ENCODE assay signal across 28 cellular contexts in genomic region chr13:83753912-83754624, GRCh38.
A peak's percentile ranks its signal among the peaks of the same experiment; 100 is the strongest.
DNase-seq lines count a peak whose midpoint lies in the region; ATAC-seq, FAIRE-seq and TF ChIP-seq lines count a peak whose summit lies in the region.
"Had no signal": no experiment of that assay in that cellular context is flagged by ENCODE, and none has a peak within 500 bp of the region (broad histone marks: within the 10 kb centered on the region; RNA-seq: fewer than 3 reads in every experiment).

No MANE protein-coding gene starts in this region.

- H2AFZ ChIP-seq in astrocyte (ENCODE audit: low read depth, low read length) = no peak overlapping the region
- H2AFZ ChIP-seq: GM23338 had no signal

- H3K4me3 ChIP-seq in BLaER1 (peak overlapping the region; percentile 40; the same call in 1 of the 2 replicates), astrocyte (ENCODE audit: insufficient read depth, low read depth, low read length) (no peak overlapping the region), spleen (no peak overlapping the region), heart left ventricle (no peak overlapping the region)
- H3K4me3 ChIP-seq: A549, ascending aorta, GM23338, skin epidermis, tibial artery had no signal

- no peak overlapping the region for H3K4me3 Mint-ChIP-seq in astrocyte (ENCODE audit: unreplicated experiment)
- no peak overlapping the region for H3K4me3 Mint-ChIP-seq in activated naive CD8-positive, alpha-beta T cell treated with anti-CD3 and anti-CD28 coated beads for 36 hours
- H3K4me3 Mint-ChIP-seq: activated naive CD8-positive, alpha-beta T cell; B cell; central memory CD8-positive, alpha-beta T cell; GM23338; natural killer cell; stimulated activated naive CD8-positive, alpha-beta T cell treated with anti-CD3 and anti-CD28 coated beads, Interleukin-15, amount 100 ng/mL, for 72 hours had no signal

- no peaks in the 10 kb centered on the region for H3K79me2 ChIP-seq in astrocyte (ENCODE audit: insufficient read depth, low read length)

- peaks cover 16% of the 10 kb centered on the region for H3K4me1 Mint-ChIP-seq in astrocyte (ENCODE audit: low read depth, unreplicated experiment)
- H3K4me1 Mint-ChIP-seq in activated naive CD8-positive, alpha-beta T cell treated with anti-CD3 and anti-CD28 coated beads for 36 hours = no peaks in the 10 kb centered on the region
- H3K4me1 Mint-ChIP-seq: B cell; central memory CD8-positive, alpha-beta T cell; GM23338; natural killer cell; stimulated activated naive CD8-positive, alpha-beta T cell treated with anti-CD3 and anti-CD28 coated beads, Interleukin-15, amount 100 ng/mL, for 72 hours had no signal

- peaks cover 22% of the 10 kb centered on the region for H4K20me1 ChIP-seq in BLaER1
- no peaks in the 10 kb centered on the region for H4K20me1 ChIP-seq in astrocyte (ENCODE audit: insufficient read depth, low read length)

- no peak overlapping the region for H3K27ac Mint-ChIP-seq in astrocyte (ENCODE audit: unreplicated experiment)
- no peak overlapping the region for H3K27ac Mint-ChIP-seq in activated naive CD8-positive, alpha-beta T cell treated with anti-CD3 and anti-CD28 coated beads for 36 hours
- H3K27ac Mint-ChIP-seq: activated naive CD8-positive, alpha-beta T cell; B cell; GM23338; natural killer cell; stimulated activated naive CD8-positive, alpha-beta T cell treated with anti-CD3 and anti-CD28 coated beads, Interleukin-15, amount 100 ng/mL, for 72 hours had no signal

- H3K9me3 ChIP-seq in BLaER1 = peaks cover 24% of the 10 kb centered on the region
- no peaks in the 10 kb centered on the region for H3K9me3 ChIP-seq in astrocyte (ENCODE audit: insufficient read depth, low read depth, low read length)
- peaks cover 0 to 52% (median 21%) of the 10 kb centered on the region in 8 donors for H3K9me3 ChIP-seq in spleen
- H3K9me3 ChIP-seq in heart left ventricle = peaks cover 0 to 28% (median 6%) of the 10 kb centered on the region in 12 donors
- H3K9me3 ChIP-seq: A549 had no signal

- no peaks in the 10 kb centered on the region for H3K36me3 ChIP-seq in BLaER1
- no peaks in the 10 kb centered on the region for H3K36me3 ChIP-seq in astrocyte (ENCODE audit: insufficient read depth, low read length)
- H3K36me3 ChIP-seq in spleen = no peaks in the 10 kb centered on the region
- H3K36me3 ChIP-seq in heart left ventricle = no peaks in the 10 kb centered on the region
- H3K36me3 ChIP-seq: ascending aorta, tibial artery had no signal

- WGBS in spleen, 5 donors = 77 to 84% (median 79%) methylated on average over 9 to 11 of the region's 11 CpGs
- WGBS in heart left ventricle, 4 donors = 66 to 83% (median 78%) methylated on average over 7 to 11 of the region's 11 CpGs

- intact Hi-C loops in spleen (cut with DNase I; ENCODE audit: low total_unique reads) (no loop called here), heart left ventricle (cut with DNase I) (no loop called here)

- peaks cover 4% of the 10 kb centered on the region for H3K36me3 Mint-ChIP-seq in astrocyte (ENCODE audit: low read depth, unreplicated experiment)
- no peaks in the 10 kb centered on the region for H3K36me3 Mint-ChIP-seq in activated naive CD8-positive, alpha-beta T cell treated with anti-CD3 and anti-CD28 coated beads for 36 hours
- H3K36me3 Mint-ChIP-seq: activated naive CD8-positive, alpha-beta T cell had no signal

- FAIRE-seq in astrocyte (lab: Jason Lieb, UNC) = no peak
- FAIRE-seq: A549 had no signal

- no peak for TF ChIP-seq CTCF in astrocyte (IDR thresholded peaks at IDR 0.05; ENCODE audit: insufficient read depth, low read depth, low read length)
- no peak for TF ChIP-seq CTCF in spleen (IDR thresholded peaks at IDR 0.05 in 8 of 11, conservative IDR thresholded peaks at IDR 0.05 in 3 of 11)
- no peak for TF ChIP-seq CTCF in heart left ventricle (IDR thresholded peaks at IDR 0.05)

- H3K27ac ChIP-seq in BLaER1 = no peak overlapping the region
- no peak overlapping the region for H3K27ac ChIP-seq in astrocyte (ENCODE audit: low read depth, low read length)
- H3K27ac ChIP-seq in spleen = no peak overlapping the region
- no peak overlapping the region for H3K27ac ChIP-seq in heart left ventricle
- H3K27ac ChIP-seq: A549, ascending aorta, skin epidermis, tibial artery, VCaP had no signal

- no peak for ATAC-seq in HG02981 (IDR thresholded peaks at IDR 0.05; ENCODE audit: unreplicated experiment)
- ATAC-seq in heart left ventricle = no peak
- ATAC-seq: A549; GM23338; natural killer cell; stimulated activated naive CD8-positive, alpha-beta T cell treated with anti-CD3 and anti-CD28 coated beads, Interleukin-15, amount 100 ng/mL, for 72 hours had no signal

- H3K27me3 ChIP-seq in BLaER1 (peaks cover 5% of the 10 kb centered on the region; the same call in 1 of the 2 replicates), astrocyte (ENCODE audit: insufficient read depth, low read length) (no peaks in the 10 kb centered on the region), spleen (replicated peaks in 1 of 7) (no peaks in the 10 kb centered on the region), heart left ventricle (no peaks in the 10 kb centered on the region)
- H3K27me3 ChIP-seq: ascending aorta, tibial artery had no signal

- H3K9ac ChIP-seq in BLaER1 = no peak overlapping the region
- no peak overlapping the region for H3K9ac ChIP-seq in astrocyte (ENCODE audit: low read length)

- no peak for TF ChIP-seq POLR2A in spleen (IDR thresholded peaks at IDR 0.05)
- TF ChIP-seq POLR2A in heart left ventricle (IDR thresholded peaks at IDR 0.05) = no peak

- H3K4me1 ChIP-seq in BLaER1 (peaks cover 19% of the 10 kb centered on the region), astrocyte (ENCODE audit: insufficient read depth, low read length) (peaks cover 6% of the 10 kb centered on the region), spleen (no peaks in the 10 kb centered on the region), heart left ventricle (peaks cover 0 to 3% (median 0%) of the 10 kb centered on the region in 12 donors)
- H3K4me1 ChIP-seq: ascending aorta, tibial artery had no signal

- H3K9me3 Mint-ChIP-seq in astrocyte (ENCODE audit: unreplicated experiment) = peaks cover 6% of the 10 kb centered on the region
- H3K9me3 Mint-ChIP-seq in activated naive CD8-positive, alpha-beta T cell treated with anti-CD3 and anti-CD28 coated beads for 36 hours = peaks cover 7% of the 10 kb centered on the region

- H3K27me3 Mint-ChIP-seq in astrocyte (ENCODE audit: low read depth, unreplicated experiment) = no peaks in the 10 kb centered on the region
- H3K27me3 Mint-ChIP-seq in activated naive CD8-positive, alpha-beta T cell treated with anti-CD3 and anti-CD28 coated beads for 36 hours = no peaks in the 10 kb centered on the region
- H3K27me3 Mint-ChIP-seq: activated naive CD8-positive, alpha-beta T cell; B cell; central memory CD8-positive, alpha-beta T cell; stimulated activated naive CD8-positive, alpha-beta T cell treated with anti-CD3 and anti-CD28 coated beads, Interleukin-15, amount 100 ng/mL, for 72 hours had no signal

- DNase-seq in M059J (ENCODE audit: low read depth) (peak; percentile 50), astrocyte (ENCODE audit: low read depth) (peak; percentile 12), iris pigment epithelial cell (ENCODE audit: low read depth) (peak; percentile 55), spleen (no peak), heart left ventricle (no peak)
- DNase-seq in activated naive CD8-positive, alpha-beta T cell treated with anti-CD3 and anti-CD28 coated beads for 36 hours = no peak
- DNase-seq: activated CD4-positive, alpha-beta T cell treated with anti-CD3 and anti-CD28 coated beads for 4 hours; activated effector memory CD4-positive, alpha-beta T cell treated with Interleukin-2 at 50 U/mL for 16 hours; activated T-cell treated with anti-CD3 and anti-CD28 coated beads for 4 hours; DMS53; glutamatergic neuron; KBM-7; MM.1S; natural killer cell; NCI-H2081; NCI-H446 treated with DMSO at 0.1 percent for 48 hours; stimulated activated naive CD8-positive, alpha-beta T cell treated with anti-CD3 and anti-CD28 coated beads, Interleukin-15, amount 100 ng/mL, for 72 hours; tibial artery had no signal

- H3K4me2 ChIP-seq in BLaER1 = peak overlapping the region; percentile 93
- no peak overlapping the region for H3K4me2 ChIP-seq in astrocyte (ENCODE audit: low read length)
- H3K4me2 ChIP-seq: A549, GM23338 had no signal

Comparison
In these comparisons a context has a peak if more than half of its experiments do, and no peak if none do; other contexts are left out.
1. DNase-seq: peak in M059J (single experiment), astrocyte (single experiment) and iris pigment epithelial cell (single experiment); none in activated naive CD8-positive, alpha-beta T cell treated with anti-CD3 and anti-CD28 coated beads for 36 hours (single experiment), spleen (single experiment) and heart left ventricle (0 of 5).